In the genomic region with DNA sequence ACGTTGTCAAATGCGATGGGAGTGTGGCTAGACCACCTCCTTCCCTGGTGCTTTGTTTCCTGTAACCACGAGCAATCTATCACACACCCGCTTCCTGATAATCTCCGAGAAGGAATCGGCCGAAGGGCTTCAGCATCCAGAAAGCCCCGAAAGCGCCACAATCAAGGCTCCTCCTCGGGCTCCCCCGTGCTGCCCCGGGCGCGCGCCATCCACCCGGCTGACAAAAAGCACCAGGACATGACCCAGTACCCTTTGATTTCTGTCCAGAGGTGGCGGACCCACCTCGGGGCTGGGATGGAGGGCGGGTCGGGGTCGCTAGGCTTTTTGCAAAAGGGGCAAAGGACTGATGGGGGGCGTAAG, we compare ENCODE assay signal across 8 cellular contexts. TPM values are rescaled to one million over a fixed set of nuclear protein-coding genes. Genes with fewer than 3 reads are reported as not detected.
DNase-seq lines count a peak whose midpoint lies in the region; ATAC-seq, FAIRE-seq and TF ChIP-seq lines count a peak whose summit lies in the region.

No MANE protein-coding gene starts in this region.

- H2AK5ac ChIP-seq in IMR-90 (ENCODE audit: low read depth, low read length) = no peak overlapping the region

- H4K91ac ChIP-seq in IMR-90 (ENCODE audit: insufficient read depth, low read depth, low read length) = no peak overlapping the region

- H3K4me3 ChIP-seq in AG04450 (ENCODE audit: low read depth, low read length) (peak overlapping the region; percentile 80), IMR-90 (ENCODE audit: insufficient read depth, low read depth, low read length) (peak overlapping the region; percentile 87; the same call in 1 of the 2 replicates), bronchial epithelial cell (ENCODE audit: low read depth, low read length) (peak overlapping the region; percentile 47), muscle layer of duodenum (ENCODE audit: low read depth in 1 of 2, low read length in 2 of 2) (peak overlapping the region; percentile 69 to 77)

- dilution Hi-C loops in IMR-90 (cut with HindIII; ENCODE audit: low sequenced_read_pairs, unreplicated experiment) = no loop called here

- H2AFZ ChIP-seq in IMR-90 (replicated peaks; ENCODE audit: low read length, poor library complexity) = peak overlapping the region; percentile 88

- no peak for TF ChIP-seq CTCF in AG04450 (IDR thresholded peaks at IDR 0.05; ENCODE audit: low read depth, low read length)
- TF ChIP-seq CTCF in IMR-90 (conservative IDR thresholded peaks at IDR 0.05; ENCODE audit: low read depth, low read length) = no peak
- no peak for TF ChIP-seq CTCF in bronchial epithelial cell (IDR thresholded peaks at IDR 0.05; ENCODE audit: insufficient read depth, low read length, severe bottlenecking)

- peaks cover 7% of the 10 kb centered on the region for H3K27me3 ChIP-seq in AG04450 (ENCODE audit: control insufficient read depth, insufficient read depth, low read length)
- peaks cover 2% of the 10 kb centered on the region; the same call in 1 of the 2 replicates for H3K27me3 ChIP-seq in IMR-90 (ENCODE audit: control insufficient read depth, insufficient read depth, low read length)
- no peaks in the 10 kb centered on the region for H3K27me3 ChIP-seq in bronchial epithelial cell (ENCODE audit: control insufficient read depth, insufficient read depth, low read length)
- no peaks in the 10 kb centered on the region for H3K27me3 ChIP-seq in muscle layer of duodenum (ENCODE audit: low read depth, low read length)

- H3K27ac ChIP-seq in AG04450 (ENCODE audit: low read depth, low read length) (no peak overlapping the region), IMR-90 (ENCODE audit: insufficient read depth, low read length) (no peak overlapping the region), muscle layer of duodenum (ENCODE audit: low read length) (no peak overlapping the region)

- H3K79me1 ChIP-seq in IMR-90 (ENCODE audit: low read depth in 1 of 2, low read length in 2 of 2) = peaks cover 17 to 28% of the 10 kb centered on the region in 2 experiments

- BruUV-seq in IMR-90 (replicated peaks; lab: Mats Ljungman, UMichigan) = no TSS peak

- no peak overlapping the region for H3K14ac ChIP-seq in IMR-90 (replicated peaks; ENCODE audit: low read depth, low read length)

- H2BK120ac ChIP-seq in IMR-90 (ENCODE audit: low read depth, low read length) = no peak overlapping the region

- H3K36me3 ChIP-seq in IMR-90 (ENCODE audit: control insufficient read depth, insufficient read depth, low read length) = peaks cover 2% of the 10 kb centered on the region; the same call in 1 of the 2 replicates
- no peaks in the 10 kb centered on the region for H3K36me3 ChIP-seq in bronchial epithelial cell (ENCODE audit: control insufficient read depth, insufficient read depth, low read length)
- no peaks in the 10 kb centered on the region for H3K36me3 ChIP-seq in muscle layer of duodenum (ENCODE audit: control insufficient read depth in 1 of 2, insufficient read depth in 2 of 2, low read length in 2 of 2)

- 0 out of 2 replicates have a peak, but pooled peaks cover 5% of the 10 kb centered on the region for H3K9me1 ChIP-seq in IMR-90 (ENCODE audit: insufficient read depth, low read length)

- H3K23ac ChIP-seq in IMR-90 (ENCODE audit: low read depth, low read length) = no peak overlapping the region

- no peak overlapping the region for H3K4ac ChIP-seq in IMR-90 (ENCODE audit: low read depth, low read length)

- H3K9me3 ChIP-seq in AG04450 (ENCODE audit: control insufficient read depth, insufficient read depth, low read length) (no peaks in the 10 kb centered on the region), IMR-90 (ENCODE audit: control insufficient read depth, insufficient read depth, low read length) (no peaks in the 10 kb centered on the region), muscle layer of duodenum (ENCODE audit: control insufficient read depth in 1 of 2, low read length in 2 of 2) (no peaks in the 10 kb centered on the region)

- H2AK9ac ChIP-seq in IMR-90 (replicated peaks; ENCODE audit: low read depth, low read length, poor library complexity) = peak overlapping the region; percentile 29

- ATAC-seq in IMR-90 (ENCODE audit: low read depth) (no peak), GM21786 (IDR thresholded peaks at IDR 0.05; ENCODE audit: unreplicated experiment) (no peak), GM18502 (IDR thresholded peaks at IDR 0.05; ENCODE audit: poor library complexity, unreplicated experiment) (no peak)

- 11% methylated on average over 5 of the region's 22 CpGs; no CpG with 5 or more reads in 1 of the 2 experiments for WGBS in IMR-90 (ENCODE audit: extremely low coverage in 2 of 2, insufficient read length in 1 of 2), 2 experiments

- H3K9ac ChIP-seq in IMR-90 (ENCODE audit: low read depth, low read length) = no peak overlapping the region

- DNase-seq in AG04450 (ENCODE audit: low read depth, low spot score) = no peak
- DNase-seq in IMR-90 = no peak
- no peak for DNase-seq in bronchial epithelial cell (ENCODE audit: low read depth)
- DNase-seq in DMS 273 (lab: John Stamatoyannopoulos, UW; ENCODE audit: unreplicated experiment) = no peak
- DNase-seq in dedifferentiated amniotic fluid mesenchymal stem cell (ENCODE audit: extremely low spot score) = no peak

- H3K4me1 ChIP-seq in IMR-90 (ENCODE audit: control insufficient read depth, insufficient read depth, low read length) = 0 out of 2 replicates have a peak, but pooled peaks cover 4% of the 10 kb centered on the region
- H3K4me1 ChIP-seq in muscle layer of duodenum (ENCODE audit: control insufficient read depth in 1 of 2, insufficient read depth in 2 of 2, low read length in 2 of 2) = peaks cover 0 to 23% of the 10 kb centered on the region in 2 donors

- no peak overlapping the region for H2BK20ac ChIP-seq in IMR-90 (ENCODE audit: low read depth, low read length)

- no peak overlapping the region for H2BK5ac ChIP-seq in IMR-90 (ENCODE audit: low read depth, low read length, poor library complexity, severe bottlenecking)

- no peaks in the 10 kb centered on the region for H4K20me1 ChIP-seq in IMR-90 (ENCODE audit: insufficient read depth, low read length)

- H3K4me2 ChIP-seq in IMR-90 (ENCODE audit: low read depth, low read length) = peak overlapping the region; percentile 94

- H4K8ac ChIP-seq in IMR-90 (ENCODE audit: low read depth in 2 of 2, low read length in 2 of 2) = peak overlapping the region in 1 of 2 experiments; percentile 86; a peak in 2 of 4 replicates

- POLR2A ChIA-PET in AG04450 (lab: Yijun Ruan, JAX) = interaction anchor here (0.6 to 1.3 kb wide), 6 partner anchors 13 to 28 kb away, joined by 3 to 4 read pairs (median 3); a partner anchor contains a TSS
- POLR2A ChIA-PET in IMR-90 (lab: Charles Lee; ENCODE audit: unreplicated experiment) = interaction anchor here (1.6 kb wide), 1 partner anchor 30 kb away, joined by 8 read pairs; no protein-coding TSS in a partner anchor

- TF ChIP-seq POLR2A in IMR-90 (IDR thresholded peaks at IDR 0.05; ENCODE audit: low read depth, low read length) = no peak

- CTCF ChIA-PET in AG04450 (lab: Charles Lee) (interaction anchor here (0.7 to 2.5 kb wide), 6 partner anchors 12 to 148 kb away, joined by 3 to 11 read pairs (median 4); no protein-coding TSS in a partner anchor), IMR-90 (lab: Yijun Ruan, JAX) (interaction anchor here (1.0 kb wide), 1 partner anchor 49 kb away, joined by 3 read pairs; no protein-coding TSS in a partner anchor)

- no peak overlapping the region for H4K5ac ChIP-seq in IMR-90 (ENCODE audit: low read depth, low read length)

- no peak for FAIRE-seq in bronchial epithelial cell (lab: Jason Lieb, UNC)

- no peak overlapping the region for H3K56ac ChIP-seq in IMR-90 (ENCODE audit: extremely low read depth, insufficient read depth, low read length)

- no peak overlapping the region for H2BK15ac ChIP-seq in IMR-90 (ENCODE audit: low read depth, low read length)

- H3K18ac ChIP-seq in IMR-90 (ENCODE audit: low read depth, low read length) = no peak overlapping the region

- in situ Hi-C loops in IMR-90 (cut with MboI; ENCODE audit: low sequenced_read_pairs) = no loop called here

- TF ChIP-seq RAD21 in IMR-90 (IDR thresholded peaks at IDR 0.05; ENCODE audit: low read length) = no peak

- intact Hi-C loops in IMR-90 (cut with micrococcal nuclease) = loop anchor here (5.0 kb wide), 1 partner anchor 37 kb away; no protein-coding TSS in a partner anchor

RNA-seq across cellular contexts. Expression of a gene that starts 0.7 kb away (rescaled TPM):
- 5.6 and 6.5 TPM in 2 replicates for polyA plus RNA-seq in AG04450 (2011; rRNA removed)
- 8.0 and 9.7 TPM in 2 replicates for polyA minus RNA-seq in AG04450 (2011; rRNA and poly(A)+ RNA removed)
- total RNA-seq in IMR-90 (2012; rRNA removed) = 1.7 and 1.8 TPM in 2 replicates
- 6.9 and 7.3 TPM in 2 replicates for polyA plus RNA-seq in IMR-90 (2012; rRNA removed)
- polyA plus RNA-seq in IMR-90 (2012; cell fraction: cytosol; rRNA removed) = 7.1 and 7.3 TPM in 2 replicates
- polyA plus RNA-seq in IMR-90 (2012; cell fraction: nucleus; rRNA removed; ENCODE audit: low replicate concordance) = 4.8 and 7.7 TPM in 2 replicates
- 1.8 and 3.2 TPM in 2 replicates for total RNA-seq in bronchial epithelial cell

RNA-seq across cellular contexts. Expression of a gene that starts 21.3 kb away (rescaled TPM):
- polyA plus RNA-seq in AG04450 (2011; rRNA removed) (2.9 and 3.6 TPM in 2 replicates), IMR-90 (2012; rRNA removed) (5.9 and 7.1 TPM in 2 replicates)
- 3.6 and 4.4 TPM in 2 replicates for polyA minus RNA-seq in AG04450 (2011; rRNA and poly(A)+ RNA removed)
- total RNA-seq in IMR-90 (2012; rRNA removed) (1.1 and 1.8 TPM in 2 replicates), bronchial epithelial cell (15.0 and 18.1 TPM in 2 replicates)
- polyA plus RNA-seq in IMR-90 (2012; cell fraction: cytosol; rRNA removed) = 1.9 and 9.5 TPM in 2 replicates
- 19.4 and 39.3 TPM in 2 replicates for polyA plus RNA-seq in IMR-90 (2012; cell fraction: nucleus; rRNA removed; ENCODE audit: low replicate concordance)

RNA-seq across cellular contexts. Expression of a gene that starts 22.5 kb away (rescaled TPM):
- polyA plus RNA-seq in AG04450 (2011; rRNA removed) = 22.6 and 27.9 TPM in 2 replicates
- 8.6 and 11.0 TPM in 2 replicates for polyA minus RNA-seq in AG04450 (2011; rRNA and poly(A)+ RNA removed)
- 23.1 and 24.0 TPM in 2 replicates for total RNA-seq in IMR-90 (2012; rRNA removed)
- polyA plus RNA-seq in IMR-90 (2012; rRNA removed) = 44.6 and 62.1 TPM in 2 replicates
- polyA plus RNA-seq in IMR-90 (2012; cell fraction: cytosol; rRNA removed) = 36.7 and 49.9 TPM in 2 replicates
- polyA plus RNA-seq in IMR-90 (2012; cell fraction: nucleus; rRNA removed; ENCODE audit: low replicate concordance) = 78.2 and 163 TPM in 2 replicates
- total RNA-seq in bronchial epithelial cell = 47.0 and 57.1 TPM in 2 replicates

RNA-seq across cellular contexts. Expression of a gene that starts 45.3 kb away (rescaled TPM):
- polyA plus RNA-seq in AG04450 (2011; rRNA removed) (89.8 and 97.0 TPM in 2 replicates), IMR-90 (2012; rRNA removed) (236 and 272 TPM in 2 replicates)
- polyA minus RNA-seq in AG04450 (2011; rRNA and poly(A)+ RNA removed) = 31.8 and 53.5 TPM in 2 replicates
- total RNA-seq in IMR-90 (2012; rRNA removed) (118 and 127 TPM in 2 replicates), bronchial epithelial cell (182 and 188 TPM in 2 replicates)
- 333 and 450 TPM in 2 replicates for polyA plus RNA-seq in IMR-90 (2012; cell fraction: cytosol; rRNA removed)
- 92.9 and 111 TPM in 2 replicates for polyA plus RNA-seq in IMR-90 (2012; cell fraction: nucleus; rRNA removed; ENCODE audit: low replicate concordance)
